Comparison of ENCODE assay signal across 7 cellular contexts in genomic region chr2:237072067-237072931, GRCh38. TPM values are rescaled to one million over a fixed set of nuclear protein-coding genes. Genes with fewer than 3 reads are reported as not detected.
DNase-seq lines count a peak whose midpoint lies in the region; TF ChIP-seq lines count a peak whose summit lies in the region.

No MANE protein-coding gene starts in this region.

- TF ChIP-seq CTCF in GM10266 (IDR thresholded peaks at IDR 0.05; ENCODE audit: control insufficient read depth, insufficient read depth, low read depth, missing control alignments), result peak; percentile 95
- TF ChIP-seq CTCF in WI38 (IDR thresholded peaks at IDR 0.05; ENCODE audit: low read depth, low read length), result peak; percentile 92
- TF ChIP-seq CTCF in cardiac fibroblast (IDR thresholded peaks at IDR 0.05; ENCODE audit: low read depth, low read length), result peak; percentile 97

- no peak overlapping the region for H3K4me3 ChIP-seq in WI38 (ENCODE audit: low read depth, low read length)
- H3K4me3 ChIP-seq in cardiac fibroblast (replicated peaks in 1 of 2; ENCODE audit: low read depth in 2 of 2, low read length in 2 of 2), result no peak overlapping the region

- peak; percentile 31 for DNase-seq in GM10266 (ENCODE audit: extremely low spot score)
- peak; percentile 42 for DNase-seq in M059J (ENCODE audit: low read depth)
- DNase-seq in cardiac fibroblast (ENCODE audit: low read depth in 2 of 2), result peak; percentile 76 to 83
- peak; percentile 80 for DNase-seq in left kidney (ENCODE audit: low read depth, low spot score)
- DNase-seq in stimulated activated CD4-positive, alpha-beta T cell treated with anti-CD3 and anti-CD28 coated beads, Interleukin-4, amount 100 ng/mL, for 4 hours, result peak; percentile 45 to 71
- DNase-seq in NCI-H1436 treated with DMSO at 0.1 percent for 48 hours (lab: John Stamatoyannopoulos, UW), result no peak

RNA-seq across cellular contexts. Expression of gene COPS8, which starts 13.4 kb away (rescaled TPM):
- total RNA-seq in M059J (2014; rRNA removed; shearing (Covaris generic)), result 137 and 159 TPM in 2 replicates
